ENCODE assay signal across 2 cellular contexts in the genomic region with DNA sequence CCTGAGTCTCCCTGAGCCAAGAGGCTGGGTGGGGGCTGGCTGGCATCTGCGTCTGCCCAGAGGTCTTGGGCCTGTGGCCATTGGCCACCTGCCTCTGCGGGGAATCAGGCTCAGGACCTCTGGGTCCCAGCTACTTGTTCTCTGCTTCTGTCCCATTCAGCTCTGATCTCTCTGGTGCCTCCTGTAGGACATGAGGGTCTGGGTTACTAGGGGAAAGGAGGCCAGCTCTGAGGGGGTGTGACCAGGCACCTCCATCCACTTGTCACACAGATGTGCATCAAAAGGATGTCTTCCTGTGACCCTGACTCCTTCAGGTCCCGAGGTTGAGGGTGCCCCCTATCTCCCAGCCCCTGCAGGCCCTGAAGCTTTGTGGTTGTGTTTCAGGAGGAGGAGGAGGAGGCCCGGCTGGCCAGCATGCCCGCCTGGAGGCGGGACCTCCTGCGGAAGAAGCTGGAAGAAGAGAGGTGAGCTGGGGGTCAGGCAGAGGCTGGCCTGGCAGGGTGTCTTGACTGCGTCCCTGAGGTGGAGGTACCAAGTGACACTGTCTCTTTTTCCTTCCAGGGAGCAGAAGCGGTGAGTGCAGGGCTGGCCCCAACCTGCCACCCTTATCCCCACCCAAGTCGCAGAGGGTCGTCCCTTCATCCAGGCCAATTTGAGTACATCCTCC.
TF ChIP-seq lines count a peak whose summit lies in the region.

No MANE protein-coding gene starts in this region.

TF ChIP-seq in A549, 52 proteins besides CTCF, POLR2A, EP300 and RAD21:
- TF ChIP-seq NR3C1 (IDR thresholded peaks at IDR 0.05), result no peak
- TF ChIP-seq SREBF2 (IDR thresholded peaks at IDR 0.05), result no peak
- no peak for TF ChIP-seq ZC3H11A (IDR thresholded peaks at IDR 0.05)
- TF ChIP-seq NFE2L2 (conservative IDR thresholded peaks at IDR 0.05; ENCODE audit: low read length), result no peak

TF ChIP-seq in endothelial cell of umbilical vein, 7 proteins besides CTCF, POLR2A, EP300 and RAD21:
- TF ChIP-seq EZH2 (IDR thresholded peaks at IDR 0.05; ENCODE audit: borderline replicate concordance, low read depth, low read length, severe bottlenecking), result no peak
- no peak for TF ChIP-seq FOS (IDR thresholded peaks at IDR 0.05; ENCODE audit: borderline replicate concordance, insufficient read depth, low read length)
- TF ChIP-seq MYC (IDR thresholded peaks at IDR 0.05; ENCODE audit: low read depth, low read length), result no peak
- no peak for TF ChIP-seq GATA2 (IDR thresholded peaks at IDR 0.05; ENCODE audit: insufficient read depth, insufficient read length, low read depth, low read length)
- no peak for TF ChIP-seq JUN (IDR thresholded peaks at IDR 0.05; ENCODE audit: borderline replicate concordance, insufficient read depth, insufficient read length, low read depth)
- TF ChIP-seq POLR2AphosphoS5 (IDR thresholded peaks at IDR 0.05; ENCODE audit: insufficient read depth, low read depth, low read length), result no peak
- TF ChIP-seq MAX (IDR thresholded peaks at IDR 0.05; ENCODE audit: insufficient read depth, insufficient read length), result no peak
